Comparison of ENCODE assay signal across 8 cellular contexts in the genomic region with DNA sequence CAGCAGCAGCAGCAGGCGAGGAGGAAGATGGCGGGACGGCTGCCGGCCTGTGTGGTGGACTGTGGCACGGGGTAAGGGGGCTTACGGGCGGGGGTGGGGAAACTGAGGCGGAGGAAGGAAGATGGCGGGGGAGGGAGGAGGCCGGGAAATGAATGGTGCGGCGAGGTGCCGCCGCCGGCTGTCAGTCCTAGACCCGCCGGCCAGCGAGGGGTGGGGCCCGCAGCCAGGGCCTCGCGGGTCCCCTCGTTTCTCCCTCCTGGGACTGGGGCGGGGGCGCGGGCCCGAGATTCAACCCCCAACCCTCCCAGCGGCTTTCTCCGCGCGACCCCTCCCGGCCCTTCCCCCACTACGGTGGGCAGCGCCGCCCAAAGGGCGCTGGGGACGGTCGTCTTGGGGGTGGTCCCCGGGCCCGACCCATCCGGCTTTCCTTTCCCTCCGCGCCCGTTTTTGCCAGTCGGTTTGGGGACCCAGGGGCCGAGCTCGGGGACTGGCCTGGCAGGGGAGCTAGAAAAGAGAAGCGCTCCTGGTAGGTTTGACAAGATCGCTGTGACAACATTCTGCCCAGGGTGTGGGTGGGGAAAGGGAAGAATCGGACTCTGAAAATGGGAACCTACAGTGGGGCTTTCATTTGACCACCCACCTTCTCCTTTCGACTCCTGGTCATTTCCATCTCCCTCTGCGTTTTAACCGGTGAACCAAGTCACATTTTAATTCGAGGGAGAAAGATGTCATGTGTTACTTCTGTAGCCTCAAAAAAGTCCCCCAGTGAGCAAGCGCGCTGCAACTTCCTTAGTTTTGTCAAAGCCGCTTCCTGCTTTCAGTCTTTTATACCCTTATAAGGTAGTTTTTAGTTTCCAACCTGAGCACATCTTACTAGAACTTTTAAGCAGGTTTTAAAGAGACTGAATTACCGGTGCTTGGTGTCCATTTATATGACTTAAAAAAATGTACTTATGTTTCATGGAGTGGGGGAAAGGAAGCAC.
A peak's percentile ranks its signal among the peaks of the same experiment; 100 is the strongest.
DNase-seq lines count a peak whose midpoint lies in the region; ATAC-seq and TF ChIP-seq lines count a peak whose summit lies in the region.

No MANE protein-coding gene starts in this region.

- peaks cover 59% of the 10 kb centered on the region for H3K4me1 ChIP-seq in BLaER1
- H3K4me1 ChIP-seq in neutrophil (ENCODE audit: control insufficient read depth in 1 of 2, insufficient read depth in 1 of 2, low read depth in 1 of 2, low read length in 1 of 2): peaks cover 72 to 81% of the 10 kb centered on the region in 2 experiments

- POLR2A ChIA-PET in RWPE1 (lab: Yijun Ruan, JAX; ENCODE audit: low non-redundant PET): interaction anchor here (1.0 kb wide), 1 partner anchor 23 kb away, joined by 3 read pairs; no protein-coding TSS in a partner anchor

- H3K27ac ChIP-seq in BLaER1 (peak overlapping the region; percentile 94), RWPE1 (peak overlapping the region; percentile 98), neutrophil (peak overlapping the region; percentile 100)

- H3K4me2 ChIP-seq in BLaER1: peak overlapping the region; percentile 89

- H4K20me1 ChIP-seq in BLaER1: peaks cover 49% of the 10 kb centered on the region

- CTCF ChIA-PET in RWPE1 (lab: Yijun Ruan, JAX): interaction anchor here (0.6 kb wide), 1 partner anchor 74 kb away, joined by 3 read pairs; no protein-coding TSS in a partner anchor

- ATAC-seq in GM19043 (IDR thresholded peaks at IDR 0.05; ENCODE audit: low read depth, unreplicated experiment) (peak; percentile 23), HG03442 (IDR thresholded peaks at IDR 0.05; ENCODE audit: unreplicated experiment) (peak; percentile 23)

- H3K36me3 ChIP-seq in BLaER1: peaks cover 41% of the 10 kb centered on the region
- peaks cover 8% of the 10 kb centered on the region for H3K36me3 ChIP-seq in neutrophil

- H3K4me3 ChIP-seq in BLaER1 (peak overlapping the region; percentile 98), neutrophil (ENCODE audit: low read depth in 1 of 2, low read length in 1 of 2) (peak overlapping the region; percentile 88 to 98)

- peak overlapping the region; percentile 95 for H3K9ac ChIP-seq in BLaER1

- H3K9me3 ChIP-seq in BLaER1 (no peaks in the 10 kb centered on the region), neutrophil (no peaks in the 10 kb centered on the region)

- DNase-seq in RWPE1 (ENCODE audit: low spot score) (peak; percentile 27), activated gamma-delta T cell (lab: John Stamatoyannopoulos, UW) (peak; percentile 31), foreskin melanocyte (peak; percentile 73), superior temporal gyrus (ENCODE audit: extremely low spot score) (peak; percentile 83)

- no peaks in the 10 kb centered on the region for H3K27me3 ChIP-seq in BLaER1
- H3K27me3 ChIP-seq in neutrophil: no peaks in the 10 kb centered on the region

- TF ChIP-seq CTCF in RWPE1 (conservative IDR thresholded peaks at IDR 0.05; ENCODE audit: low read depth): no peak
- TF ChIP-seq CTCF in neutrophil (IDR thresholded peaks at IDR 0.05): no peak

Comparison
In these comparisons a context has a peak if more than half of its experiments do, and no peak if none do; other contexts are left out.
1. Peak in every context shown above with its lines: DNase-seq, ATAC-seq, H3K4me3 ChIP-seq and H3K27ac ChIP-seq.
2. DNase-seq: peak in every context shown above with its lines; median percentile 83 in superior temporal gyrus; 73 in foreskin melanocyte; 31 in activated gamma-delta T cell; 27 in RWPE1.